Comparison of ENCODE assay signal across 24 cellular contexts in genomic region chr4:136441629-136442282, GRCh38.
"Had no signal": no experiment of that assay in that cellular context is flagged by ENCODE, and none has a peak within 500 bp of the region (broad histone marks: within the 10 kb centered on the region; RNA-seq: fewer than 3 reads in every experiment).

No MANE protein-coding gene starts in this region.

- H3K36me3 Mint-ChIP-seq: activated naive CD4-positive, alpha-beta T cell treated with anti-CD3 and anti-CD28 coated beads, Interleukin-2, amount 50 U/mL, for 24 hours had no signal

- ATAC-seq: activated CD4-positive, CD25-positive, alpha-beta regulatory T cell treated with anti-CD3 and anti-CD28 coated beads, Interleukin-2, amount 50 U/mL, for 24 hours; activated CD8-positive, alpha-beta T cell treated with anti-CD3 and anti-CD28 coated beads for 36 hours; body of pancreas; Panc1; SK-N-SH treated with all-trans-retinoic acid at 6 μM for 48 hours had no signal

- H3K9me3 ChIP-seq: ascending aorta, body of pancreas, SJSA1 had no signal

- DNase-seq: activated CD4-positive, alpha-beta T cell treated with anti-CD3 and anti-CD28 coated beads for 4 hours; activated CD8-positive, alpha-beta memory T cell treated with anti-CD3 and anti-CD28 coated beads, Interleukin-2, amount 50 U/mL, for 4 hours; activated CD8-positive, alpha-beta T cell treated with anti-CD3 and anti-CD28 coated beads for 36 hours; activated naive CD4-positive, alpha-beta T cell; body of pancreas; NCI-H1092; NCI-H1417; NCI-H2029; NCI-H2107; NCI-H2171 treated with DMSO at 0.1 percent for 48 hours; NCI-H226; NCI-H526 treated with DMSO at 0.1 percent for 48 hours; NCI-H82; RPMI8226; SHP77; SW 1271 had no signal

- H3K4me3 Mint-ChIP-seq: activated CD8-positive, alpha-beta T cell treated with anti-CD3 and anti-CD28 coated beads for 36 hours; activated naive CD4-positive, alpha-beta T cell treated with anti-CD3 and anti-CD28 coated beads, Interleukin-2, amount 50 U/mL, for 24 hours; central memory CD8-positive, alpha-beta T cell had no signal

- H3K9me3 Mint-ChIP-seq: activated CD8-positive, alpha-beta T cell treated with anti-CD3 and anti-CD28 coated beads for 36 hours; activated naive CD4-positive, alpha-beta T cell treated with anti-CD3 and anti-CD28 coated beads, Interleukin-2, amount 50 U/mL, for 24 hours; central memory CD8-positive, alpha-beta T cell had no signal

- H3K27me3 Mint-ChIP-seq: activated CD8-positive, alpha-beta T cell treated with anti-CD3 and anti-CD28 coated beads for 36 hours; activated naive CD4-positive, alpha-beta T cell treated with anti-CD3 and anti-CD28 coated beads, Interleukin-2, amount 50 U/mL, for 24 hours; central memory CD8-positive, alpha-beta T cell had no signal

- H3K36me3 ChIP-seq: ascending aorta, SJSA1 had no signal

- H3K4me2 ChIP-seq: KMS-11 had no signal

- H3K4me1 ChIP-seq: ascending aorta, body of pancreas, SJSA1 had no signal

- H3K27ac Mint-ChIP-seq: activated CD8-positive, alpha-beta T cell treated with anti-CD3 and anti-CD28 coated beads for 36 hours; activated naive CD4-positive, alpha-beta T cell treated with anti-CD3 and anti-CD28 coated beads, Interleukin-2, amount 50 U/mL, for 24 hours had no signal

- H3K9ac ChIP-seq: KMS-11 had no signal

- H3K27me3 ChIP-seq: ascending aorta, body of pancreas, SJSA1 had no signal

- H3K27ac ChIP-seq: ascending aorta, body of pancreas, KMS-11, SJSA1 had no signal

- H3K4me1 Mint-ChIP-seq: activated naive CD4-positive, alpha-beta T cell treated with anti-CD3 and anti-CD28 coated beads, Interleukin-2, amount 50 U/mL, for 24 hours; central memory CD8-positive, alpha-beta T cell had no signal

- H3K4me3 ChIP-seq: ascending aorta, body of pancreas, SJSA1 had no signal
